In the genomic region with DNA sequence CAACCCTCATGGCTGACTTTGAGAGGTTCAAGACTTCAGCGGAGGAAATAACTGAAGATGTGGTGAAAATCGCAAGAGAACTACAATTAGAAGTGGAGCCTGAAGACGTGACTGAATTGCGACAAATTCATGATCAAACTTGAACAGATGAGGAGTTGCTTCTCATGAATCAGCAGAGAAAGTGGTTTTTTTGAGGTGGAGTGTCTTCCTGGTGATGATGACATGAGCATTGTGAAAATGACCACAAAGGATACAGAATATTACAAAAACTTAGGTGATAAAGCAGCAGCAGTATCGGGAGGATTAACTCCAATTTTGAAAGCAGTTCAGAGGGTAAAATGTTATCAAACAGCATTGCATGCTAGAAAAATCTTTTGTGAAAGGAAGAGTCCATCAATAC, we compare ENCODE assay signal across 8 cellular contexts. TPM values are rescaled to one million over a fixed set of nuclear protein-coding genes. Genes with fewer than 3 reads are reported as not detected.
DNase-seq lines count a peak whose midpoint lies in the region; ATAC-seq and TF ChIP-seq lines count a peak whose summit lies in the region.
"Not testable (repeated sequence)": the region's sequence is repeated elsewhere in the genome, so short reads cannot be mapped to it uniquely, and the experiment has no call there.
"Had no signal": no experiment of that assay in that cellular context is flagged by ENCODE, and none has a peak within 500 bp of the region (broad histone marks: within the 10 kb centered on the region; RNA-seq: fewer than 3 reads in every experiment).

No MANE protein-coding gene starts in this region.

- intact Hi-C loops in activated CD4-positive, alpha-beta T cell treated with anti-CD3 and anti-CD28 coated beads for 36 hours (cut with DNase I, micrococcal nuclease); natural killer cell (cut with micrococcal nuclease): not testable (repeated sequence)

- peak; percentile 61 for ATAC-seq in activated CD4-positive, alpha-beta T cell treated with anti-CD3 and anti-CD28 coated beads for 36 hours
- peak; percentile 23 for ATAC-seq in activated CD8-positive, alpha-beta memory T cell treated with anti-CD3 and anti-CD28 coated beads, Interleukin-2, amount 10 ng/mL, durations not matched to agents 7 days and 5 days
- peak; percentile 56 to 62 for ATAC-seq in activated naive CD4-positive, alpha-beta T cell treated with anti-CD3 and anti-CD28 coated beads, Interleukin-2, amount 50 U/mL, for 72 hours
- peak; percentile 58 for ATAC-seq in central memory CD8-positive, alpha-beta T cell (replicated peaks; ENCODE audit: extremely low read depth, poor library complexity, severe bottlenecking)
- ATAC-seq in natural killer cell, result peak; percentile 49 to 83 (median 53)
- peak; percentile 28 for ATAC-seq in stimulated activated naive CD8-positive, alpha-beta T cell treated with anti-CD3 and anti-CD28 coated beads, Interleukin-15, Interleukin-2, amounts not matched to agents 100 U/mL and 50 U/mL, for 24 hours

- not testable (repeated sequence) for H3K4me1 Mint-ChIP-seq in activated CD4-positive, alpha-beta T cell treated with anti-CD3 and anti-CD28 coated beads for 36 hours; activated CD8-positive, alpha-beta memory T cell treated with anti-CD3 and anti-CD28 coated beads, Interleukin-2, amount 10 ng/mL, durations not matched to agents 7 days and 5 days; central memory CD8-positive, alpha-beta T cell; natural killer cell

- not testable (repeated sequence) for H3K27ac Mint-ChIP-seq in activated CD4-positive, alpha-beta T cell treated with anti-CD3 and anti-CD28 coated beads for 36 hours; activated CD8-positive, alpha-beta memory T cell treated with anti-CD3 and anti-CD28 coated beads, Interleukin-2, amount 10 ng/mL, durations not matched to agents 7 days and 5 days; activated naive CD4-positive, alpha-beta T cell treated with anti-CD3 and anti-CD28 coated beads, Interleukin-2, amount 50 U/mL, for 72 hours; central memory CD8-positive, alpha-beta T cell (ENCODE audit: low read depth); natural killer cell

- POLR2A ChIA-PET in activated CD4-positive, alpha-beta T cell treated with anti-CD3 and anti-CD28 coated beads for 36 hours (lab: Charles Lee), result not testable (repeated sequence)

- H3K27me3 Mint-ChIP-seq in activated CD4-positive, alpha-beta T cell treated with anti-CD3 and anti-CD28 coated beads for 36 hours; activated CD8-positive, alpha-beta memory T cell treated with anti-CD3 and anti-CD28 coated beads, Interleukin-2, amount 10 ng/mL, durations not matched to agents 7 days and 5 days; central memory CD8-positive, alpha-beta T cell; natural killer cell (ENCODE audit: low read depth in 2 of 2): not testable (repeated sequence)

- not testable (repeated sequence) for H3K4me3 Mint-ChIP-seq in activated CD4-positive, alpha-beta T cell treated with anti-CD3 and anti-CD28 coated beads for 36 hours; activated CD8-positive, alpha-beta memory T cell treated with anti-CD3 and anti-CD28 coated beads, Interleukin-2, amount 10 ng/mL, durations not matched to agents 7 days and 5 days; central memory CD8-positive, alpha-beta T cell; natural killer cell

- not testable (repeated sequence) for H3K36me3 Mint-ChIP-seq in activated CD4-positive, alpha-beta T cell treated with anti-CD3 and anti-CD28 coated beads for 36 hours (ENCODE audit: low read depth); activated CD8-positive, alpha-beta memory T cell treated with anti-CD3 and anti-CD28 coated beads, Interleukin-2, amount 10 ng/mL, durations not matched to agents 7 days and 5 days; activated naive CD4-positive, alpha-beta T cell treated with anti-CD3 and anti-CD28 coated beads, Interleukin-2, amount 50 U/mL, for 72 hours; central memory CD8-positive, alpha-beta T cell (ENCODE audit: insufficient read depth); natural killer cell

- DNase-seq in activated CD4-positive, alpha-beta T cell treated with anti-CD3 and anti-CD28 coated beads for 36 hours; activated CD8-positive, alpha-beta memory T cell treated with anti-CD3 and anti-CD28 coated beads, Interleukin-2, amount 10 ng/mL, durations not matched to agents 7 days and 5 days; activated naive CD4-positive, alpha-beta T cell treated with anti-CD3 and anti-CD28 coated beads, Interleukin-2, amount 50 U/mL, for 72 hours (ENCODE audit: low spot score in 2 of 2); central memory CD8-positive, alpha-beta T cell (ENCODE audit: low spot score in 2 of 2); natural killer cell; stimulated activated naive CD8-positive, alpha-beta T cell treated with anti-CD3 and anti-CD28 coated beads, Interleukin-15, Interleukin-2, amounts not matched to agents 100 U/mL and 50 U/mL, for 24 hours: not testable (repeated sequence)

- H3K9me3 Mint-ChIP-seq in activated CD4-positive, alpha-beta T cell treated with anti-CD3 and anti-CD28 coated beads for 36 hours (ENCODE audit: low read depth); activated CD8-positive, alpha-beta memory T cell treated with anti-CD3 and anti-CD28 coated beads, Interleukin-2, amount 10 ng/mL, durations not matched to agents 7 days and 5 days (ENCODE audit: low read depth); activated naive CD4-positive, alpha-beta T cell treated with anti-CD3 and anti-CD28 coated beads, Interleukin-2, amount 50 U/mL, for 72 hours; central memory CD8-positive, alpha-beta T cell; natural killer cell: not testable (repeated sequence)

- TF ChIP-seq CTCF in natural killer cell (IDR thresholded peaks at IDR 0.05), result not testable (repeated sequence)

- CTCF ChIA-PET in activated CD4-positive, alpha-beta T cell treated with anti-CD3 and anti-CD28 coated beads for 36 hours (lab: Charles Lee); activated CD8-positive, alpha-beta memory T cell treated with anti-CD3 and anti-CD28 coated beads, Interleukin-2, amount 10 ng/mL, durations not matched to agents 7 days and 5 days (lab: Charles Lee): not testable (repeated sequence)

RNA-seq across cellular contexts. Expression of a gene that starts 40.3 kb away (rescaled TPM):
- under 1 TPM; 0.02 to 0.05 TPM for total RNA-seq in activated CD4-positive, alpha-beta T cell treated with anti-CD3 and anti-CD28 coated beads for 36 hours
- under 1 TPM in 1 of 2 experiments, not detected in 1; 0.18 TPM for total RNA-seq in activated CD8-positive, alpha-beta memory T cell treated with anti-CD3 and anti-CD28 coated beads, Interleukin-2, amount 10 ng/mL, durations not matched to agents 7 days and 5 days
- total RNA-seq in activated naive CD4-positive, alpha-beta T cell treated with anti-CD3 and anti-CD28 coated beads, Interleukin-2, amount 50 U/mL, for 72 hours, result under 1 TPM; 0.02 to 0.08 TPM
- 10 to 100 TPM in 1 of 3 donors, 1 to 10 TPM in 2; 1.5 to 39.4 (median 2.6) TPM for total RNA-seq in natural killer cell
- total RNA-seq: Caco-2, HFFc6 had no signal
